ENCODE assay signal across 23 cellular contexts in the genomic region with DNA sequence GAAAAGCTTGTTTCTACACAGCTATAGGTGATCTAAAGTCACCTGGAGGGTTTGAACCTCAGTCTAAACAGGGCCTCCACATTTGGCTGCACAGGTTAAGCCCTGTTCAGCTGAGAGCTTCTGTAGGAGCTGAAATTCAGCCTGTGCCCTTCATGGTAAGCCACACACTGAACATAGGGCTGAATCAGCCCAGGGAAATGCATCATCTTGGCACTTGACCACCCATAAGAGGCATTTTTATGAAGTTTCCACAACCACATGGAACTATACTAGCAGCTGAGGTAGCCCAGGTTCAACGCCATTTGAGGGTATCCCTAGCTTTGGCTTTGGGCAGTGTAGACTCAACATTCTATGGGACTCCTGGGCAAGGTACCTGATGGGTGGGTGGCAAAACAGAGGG.
"Had no signal": no experiment of that assay in that cellular context is flagged by ENCODE, and none has a peak within 500 bp of the region (broad histone marks: within the 10 kb centered on the region; RNA-seq: fewer than 3 reads in every experiment).

No MANE protein-coding gene starts in this region.

- H3K9me2 ChIP-seq: SK-N-SH had no signal

- H3K9me3 ChIP-seq: SK-N-SH had no signal

- ATAC-seq: activated CD4-positive, CD25-positive, alpha-beta regulatory T cell treated with anti-CD3 and anti-CD28 coated beads, Interleukin-2, amount 50 U/mL, for 24 hours; activated CD8-positive, alpha-beta T cell treated with anti-CD3 and anti-CD28 coated beads for 36 hours had no signal

- H3K27ac ChIP-seq: cardiac muscle cell, KMS-11, RWPE1, SJCRH30 had no signal

- H3K9ac ChIP-seq: KMS-11, SK-N-SH had no signal

- H3K4me3 ChIP-seq: cardiac muscle cell, SJCRH30 had no signal

- H3K36me3 ChIP-seq: cardiac muscle cell, SJCRH30 had no signal

- H3K4me1 ChIP-seq: SJCRH30 had no signal

- DNase-seq: activated CD4-positive, alpha-beta T cell treated with anti-CD3 and anti-CD28 coated beads for 4 hours; activated CD8-positive, alpha-beta memory T cell treated with anti-CD3 and anti-CD28 coated beads, Interleukin-2, amount 50 U/mL, for 48 hours; activated CD8-positive, alpha-beta T cell treated with anti-CD3 and anti-CD28 coated beads for 36 hours; activated effector memory CD4-positive, alpha-beta T cell treated with Interleukin-2 at 50 U/mL for 16 hours; activated naive CD4-positive, alpha-beta T cell; activated T-cell treated with anti-CD3 and anti-CD28 coated beads, Interleukin-2, amount 50 U/mL, for 24 hours; aorta; NCI-H1092; NCI-H1417; NCI-H1930; NCI-H2171; NCI-H2227 treated with DMSO at 0.1 percent for 48 hours; NCI-H446 treated with DMSO at 0.1 percent for 48 hours; NCI-H524 treated with DMSO at 0.1 percent for 48 hours; NCI-H82; Right ventricle myocardium superior; SJCRH30; SK-N-SH; T-helper 1 cell had no signal

- H3K4me2 ChIP-seq: KMS-11, SK-N-SH had no signal

- H3K27me3 ChIP-seq: cardiac muscle cell, SJCRH30 had no signal
